ENCODE assay signal across 16 cellular contexts in genomic region chr19:1231729-1232128, GRCh38. TPM values are rescaled to one million over a fixed set of nuclear protein-coding genes. Genes with fewer than 3 reads are reported as not detected.
DNase-seq lines count a peak whose midpoint lies in the region; ATAC-seq and TF ChIP-seq lines count a peak whose summit lies in the region.
"Had no signal": no experiment of that assay in that cellular context is flagged by ENCODE, and none has a peak within 500 bp of the region (broad histone marks: within the 10 kb centered on the region; RNA-seq: fewer than 3 reads in every experiment).

No MANE protein-coding gene starts in this region.

- no peak overlapping the region for H3K27ac ChIP-seq in neuronal stem cell (replicated peaks; ENCODE audit: low read length)

- no peak overlapping the region for H3K23ac ChIP-seq in neuronal stem cell (ENCODE audit: low read depth, low read length, poor library complexity)

- H3K9me3 ChIP-seq in endocrine pancreas (ENCODE audit: control insufficient read depth, low read length) (no peaks in the 10 kb centered on the region), neuronal stem cell (replicated peaks in 1 of 2; ENCODE audit: control insufficient read depth in 2 of 2, insufficient read depth in 1 of 2, low read depth in 1 of 2, low read length in 2 of 2) (no peaks in the 10 kb centered on the region)

- H3K79me1 ChIP-seq in neuronal stem cell (ENCODE audit: low read depth, low read length): peaks cover 29% of the 10 kb centered on the region

- H3K36me3 Mint-ChIP-seq in stimulated activated naive B cell treated with anti-CD40 and anti-IgM and Interleukin-4, amounts not matched to agents 10 μg/mL and 1 μg/mL and 100 μg/mL, for 72 hours: peaks cover 5 to 9% of the 10 kb centered on the region in 2 donors
- H3K36me3 Mint-ChIP-seq: CD4-positive, CD25-positive, alpha-beta regulatory T cell had no signal

- peak overlapping the region; percentile 30 for H3K9ac ChIP-seq in endocrine pancreas (ENCODE audit: control insufficient read depth, insufficient read depth, low read length)
- peak overlapping the region; percentile 44 for H3K9ac ChIP-seq in neuronal stem cell (ENCODE audit: low read depth, low read length, poor library complexity)

- H3K27me3 Mint-ChIP-seq in stimulated activated naive B cell treated with anti-CD40 and anti-IgM and Interleukin-4, amounts not matched to agents 10 μg/mL and 1 μg/mL and 100 μg/mL, for 72 hours: peaks cover 0 to 15% of the 10 kb centered on the region in 2 donors
- H3K27me3 Mint-ChIP-seq: activated CD8-positive, alpha-beta T cell treated with anti-CD3 and anti-CD28 coated beads for 36 hours; CD4-positive, CD25-positive, alpha-beta regulatory T cell had no signal

- no peak overlapping the region for H2BK120ac ChIP-seq in neuronal stem cell (ENCODE audit: low read depth, low read length)

- H3K27me3 ChIP-seq in endocrine pancreas (ENCODE audit: control insufficient read depth, insufficient read depth, low read length) (no peaks in the 10 kb centered on the region), neuronal stem cell (ENCODE audit: control insufficient read depth in 3 of 3, insufficient read depth in 3 of 3, low read depth in 1 of 3, low read length in 3 of 3) (no peaks in the 10 kb centered on the region)
- H3K27me3 ChIP-seq: dorsolateral prefrontal cortex had no signal

- no peak overlapping the region for H4K91ac ChIP-seq in neuronal stem cell (ENCODE audit: low read depth, low read length, poor library complexity)

- H3K4ac ChIP-seq in neuronal stem cell (ENCODE audit: low read length): no peak overlapping the region

- H3K9me3 Mint-ChIP-seq in stimulated activated naive B cell treated with anti-CD40 and anti-IgM and Interleukin-4, amounts not matched to agents 10 μg/mL and 1 μg/mL and 100 μg/mL, for 72 hours: no peaks in the 10 kb centered on the region
- H3K9me3 Mint-ChIP-seq: activated CD8-positive, alpha-beta T cell treated with anti-CD3 and anti-CD28 coated beads for 36 hours; activated T-helper 2 cell treated with anti-CD3 and anti-CD28 coated beads, Interferon-gamma antibody, Interleukin-2, Interleukin-4, amounts not matched to agents 10 μg/mL and 5 μg/mL and 100 μg/mL, durations not matched to agents 14 hours and 24 hours and 36 hours; CD4-positive, CD25-positive, alpha-beta regulatory T cell had no signal

- H3K14ac ChIP-seq in neuronal stem cell (ENCODE audit: low read length): no peak overlapping the region

- no peak overlapping the region for H2AFZ ChIP-seq in neuronal stem cell (ENCODE audit: low read length)

- DNase-seq in neuronal stem cell (ENCODE audit: low spot score) (no peak), NCI-H69 (lab: John Stamatoyannopoulos, UW) (no peak)
- no peak for DNase-seq in stimulated activated naive B cell treated with anti-CD40 and anti-IgM and Interleukin-4, amounts not matched to agents 10 μg/mL and 1 μg/mL and 100 μg/mL, for 72 hours
- DNase-seq: activated CD8-positive, alpha-beta T cell treated with anti-CD3 and anti-CD28 coated beads for 36 hours; CD4-positive, CD25-positive, alpha-beta regulatory T cell; dorsolateral prefrontal cortex; EL; NCI-H82; nucleus accumbens; SHP77 treated with DMSO at 0.1 percent for 48 hours; small intestine had no signal

- H3K4me3 ChIP-seq in endocrine pancreas (ENCODE audit: control insufficient read depth, insufficient read depth, low read length) (no peak overlapping the region), neuronal stem cell (ENCODE audit: low read length in 2 of 2) (no peak overlapping the region)
- H3K4me3 ChIP-seq: lung had no signal

- peaks cover 0 to 5% of the 10 kb centered on the region in 2 donors for H3K4me1 Mint-ChIP-seq in stimulated activated naive B cell treated with anti-CD40 and anti-IgM and Interleukin-4, amounts not matched to agents 10 μg/mL and 1 μg/mL and 100 μg/mL, for 72 hours

- no peak overlapping the region for H2BK5ac ChIP-seq in neuronal stem cell (ENCODE audit: low read length)

- no peak overlapping the region for H2BK15ac ChIP-seq in neuronal stem cell (ENCODE audit: low read length)

- no peak for ATAC-seq in stimulated activated naive B cell treated with anti-CD40 and anti-IgM and Interleukin-4, amounts not matched to agents 10 μg/mL and 1 μg/mL and 100 μg/mL, for 72 hours (replicated peaks)
- no peak for ATAC-seq in HG02938 (IDR thresholded peaks at IDR 0.05; ENCODE audit: unreplicated experiment)
- ATAC-seq: activated CD8-positive, alpha-beta T cell treated with anti-CD3 and anti-CD28 coated beads for 36 hours had no signal

- H2BK12ac ChIP-seq in neuronal stem cell (ENCODE audit: low read length): no peak overlapping the region

- no peak overlapping the region for H3K27ac Mint-ChIP-seq in stimulated activated naive B cell treated with anti-CD40 and anti-IgM and Interleukin-4, amounts not matched to agents 10 μg/mL and 1 μg/mL and 100 μg/mL, for 72 hours
- H3K27ac Mint-ChIP-seq: activated CD8-positive, alpha-beta T cell treated with anti-CD3 and anti-CD28 coated beads for 36 hours; activated T-helper 2 cell treated with anti-CD3 and anti-CD28 coated beads, Interferon-gamma antibody, Interleukin-2, Interleukin-4, amounts not matched to agents 10 μg/mL and 5 μg/mL and 100 μg/mL, durations not matched to agents 14 hours and 24 hours and 36 hours had no signal

- peaks cover 7% of the 10 kb centered on the region for H3K36me3 ChIP-seq in endocrine pancreas (ENCODE audit: control insufficient read depth, insufficient read depth, low read length)
- peaks cover 46 to 70% of the 10 kb centered on the region in 2 donors for H3K36me3 ChIP-seq in neuronal stem cell (replicated peaks in 1 of 2; ENCODE audit: control insufficient read depth in 2 of 2, insufficient read depth in 2 of 2, low read length in 2 of 2)

- no peak overlapping the region for H3K4me2 ChIP-seq in neuronal stem cell (ENCODE audit: insufficient read depth, low read length, poor library complexity, severe bottlenecking)

- peak overlapping the region; percentile 70 for H2AK5ac ChIP-seq in neuronal stem cell (ENCODE audit: low read depth, low read length)

- peak overlapping the region; percentile 65 for H4K8ac ChIP-seq in neuronal stem cell (ENCODE audit: low read depth, low read length)

- H3K4me1 ChIP-seq in endocrine pancreas (ENCODE audit: control insufficient read depth, insufficient read depth, low read length): no peaks in the 10 kb centered on the region
- H3K4me1 ChIP-seq in neuronal stem cell (ENCODE audit: control insufficient read depth in 2 of 2, insufficient read depth in 1 of 2, low read depth in 1 of 2, low read length in 2 of 2): peaks cover 8% of the 10 kb centered on the region in 2 donors

- H3K4me3 Mint-ChIP-seq in stimulated activated naive B cell treated with anti-CD40 and anti-IgM and Interleukin-4, amounts not matched to agents 10 μg/mL and 1 μg/mL and 100 μg/mL, for 72 hours: no peak overlapping the region
- H3K4me3 Mint-ChIP-seq: activated CD8-positive, alpha-beta T cell treated with anti-CD3 and anti-CD28 coated beads for 36 hours had no signal

- H3K18ac ChIP-seq in neuronal stem cell (ENCODE audit: low read length): peak overlapping the region; percentile 48

- TF ChIP-seq EP300 in Ishikawa (IDR thresholded peaks at IDR 0.05; ENCODE audit: borderline replicate concordance): no peak

- no CpG with 5 or more reads among the region's 10 CpGs for WGBS in neuronal stem cell (ENCODE audit: extremely low coverage in 2 of 2, insufficient read length in 2 of 2, insufficient replicate concordance in 1 of 2), 2 donors

- no peak for TF ChIP-seq RAD21 in Ishikawa (IDR thresholded peaks at IDR 0.05; ENCODE audit: low read depth)

TF ChIP-seq in Ishikawa, 13 proteins besides CTCF, POLR2A, EP300 and RAD21:
- no peak for TF ChIP-seq TCF12 (IDR thresholded peaks at IDR 0.05; ENCODE audit: low read depth)
- TF ChIP-seq, protein P1, sequence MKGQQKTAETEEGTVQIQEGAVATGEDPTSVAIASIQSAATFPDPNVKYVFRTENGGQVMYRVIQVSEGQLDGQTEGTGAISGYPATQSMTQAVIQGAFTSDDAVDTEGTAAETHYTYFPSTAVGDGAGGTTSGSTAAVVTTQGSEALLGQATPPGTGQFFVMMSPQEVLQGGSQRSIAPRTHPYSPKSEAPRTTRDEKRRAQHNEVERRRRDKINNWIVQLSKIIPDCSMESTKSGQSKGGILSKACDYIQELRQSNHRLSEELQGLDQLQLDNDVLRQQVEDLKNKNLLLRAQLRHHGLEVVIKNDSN (IDR thresholded peaks at IDR 0.05): peak; percentile 25; the same call in 1 of the 2 replicates
- TF ChIP-seq, protein P2, sequence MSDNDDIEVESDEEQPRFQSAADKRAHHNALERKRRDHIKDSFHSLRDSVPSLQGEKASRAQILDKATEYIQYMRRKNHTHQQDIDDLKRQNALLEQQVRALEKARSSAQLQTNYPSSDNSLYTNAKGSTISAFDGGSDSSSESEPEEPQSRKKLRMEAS (IDR thresholded peaks at IDR 0.05): peak; percentile 59

RNA-seq across cellular contexts. Expression of gene CBARP, which starts 6.1 kb away (rescaled TPM):
- polyA plus RNA-seq in neuronal stem cell (2013, experiment 1 of 2): 14.0 TPM
- 12.8 TPM for polyA plus RNA-seq in neuronal stem cell (2013, experiment 2 of 2)
- polyA plus RNA-seq: CD4-positive, CD25-positive, alpha-beta regulatory T cell had no signal

RNA-seq across cellular contexts. Expression of gene ATP5F1D, which starts 9.8 kb away (rescaled TPM):
- polyA plus RNA-seq in neuronal stem cell (2013, experiment 1 of 2): 106 TPM
- 101 TPM for polyA plus RNA-seq in neuronal stem cell (2013, experiment 2 of 2)

RNA-seq across cellular contexts. Expression of gene MIDN, which starts 16.7 kb away (rescaled TPM):
- 98.3 TPM for polyA plus RNA-seq in neuronal stem cell (2013, experiment 1 of 2)
- 99.9 TPM for polyA plus RNA-seq in neuronal stem cell (2013, experiment 2 of 2)

RNA-seq across cellular contexts. Expression of gene STK11, which starts 26.2 kb away (rescaled TPM):
- 35.0 TPM for polyA plus RNA-seq in neuronal stem cell (2013, experiment 1 of 2)
- polyA plus RNA-seq in neuronal stem cell (2013, experiment 2 of 2): 34.0 TPM

RNA-seq across cellular contexts. Expression of gene CIRBP, which starts 37.4 kb away (rescaled TPM):
- polyA plus RNA-seq in neuronal stem cell (2013, experiment 1 of 2): 218 TPM
- 217 TPM for polyA plus RNA-seq in neuronal stem cell (2013, experiment 2 of 2)
